8 cellular contexts compared by ENCODE assay signal in the genomic region with DNA sequence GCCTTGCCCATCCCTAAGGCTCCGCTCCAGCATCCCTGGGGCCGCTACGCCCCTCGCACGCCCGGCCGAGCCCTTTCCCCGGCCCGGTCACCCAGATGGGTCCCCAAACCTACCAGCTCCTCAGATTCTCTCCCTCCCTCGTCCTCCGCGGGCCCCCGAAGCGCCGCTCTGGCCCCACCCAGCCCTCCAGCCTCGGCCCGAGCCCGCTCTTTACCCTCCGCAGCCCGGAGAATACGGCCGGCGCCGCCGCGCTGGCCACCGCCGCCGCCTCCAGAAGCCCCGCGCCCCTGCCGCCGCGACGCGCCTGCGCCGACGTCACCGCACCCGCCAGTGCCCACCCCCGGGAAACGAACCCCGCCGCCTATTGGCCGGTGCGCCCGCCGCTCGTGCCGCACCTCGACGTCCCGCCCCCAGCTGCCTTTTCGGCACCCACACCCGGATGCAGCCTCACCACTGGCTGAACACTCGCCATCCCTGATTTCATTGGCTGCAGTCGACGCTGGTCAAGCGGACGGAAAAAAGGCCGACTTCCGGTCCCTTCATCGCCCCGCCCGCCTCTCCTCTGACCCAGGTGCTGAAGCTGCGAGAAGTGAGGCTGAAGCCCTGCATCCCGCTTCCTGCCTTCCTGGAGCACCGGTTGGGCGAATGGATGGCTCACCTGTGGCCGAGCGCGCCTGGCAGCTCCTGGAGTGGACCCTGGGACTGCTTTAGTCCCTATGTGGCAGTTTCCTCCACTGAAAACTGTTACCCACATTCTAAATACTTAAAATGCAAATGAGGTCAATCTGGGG. TPM values are rescaled to one million over a fixed set of nuclear protein-coding genes. Genes with fewer than 3 reads are reported as not detected.
A peak's percentile ranks its signal among the peaks of the same experiment; 100 is the strongest.
DNase-seq lines count a peak whose midpoint lies in the region; TF ChIP-seq lines count a peak whose summit lies in the region.

DAPK3 (minus strand) TSS at position 292 of the 791 bp plus-strand sequence. CDS start 1,364 bp downstream, outside the sequence.

- peak within 1 kb of the TSS; percentile 99 for H3K9ac ChIP-seq in ES-I3 (ENCODE audit: low read depth, low read length)
- peak within 1 kb of the TSS; percentile 90 for H3K9ac ChIP-seq in MM.1S (ENCODE audit: low read length)
- peak within 1 kb of the TSS; percentile 98 to 99 for H3K9ac ChIP-seq in stomach smooth muscle (ENCODE audit: low read length in 2 of 2)

- no peaks in the 10 kb centered on the region for H3K27me3 ChIP-seq in HAP-1 (ENCODE audit: low read depth)
- H3K27me3 ChIP-seq in MM.1S (replicated peaks; ENCODE audit: insufficient read depth, low read length) = no peaks in the 10 kb centered on the region
- H3K27me3 ChIP-seq in stomach smooth muscle (ENCODE audit: control insufficient read depth in 1 of 2, insufficient read depth in 2 of 2, low read length in 2 of 2) = no peaks in the 10 kb centered on the region

- in situ Hi-C loops in HAP-1 (cut with MboI; ENCODE audit: low sequenced_read_pairs) = no loop called here

- H3K9me3 ChIP-seq in ES-I3 (ENCODE audit: control insufficient read depth, insufficient read depth, low read length) (no peaks in the 10 kb centered on the region), HAP-1 (no peaks in the 10 kb centered on the region), MM.1S (replicated peaks; ENCODE audit: insufficient read depth, low read length) (no peaks in the 10 kb centered on the region), stomach smooth muscle (ENCODE audit: control insufficient read depth in 2 of 2, low read length in 2 of 2) (no peaks in the 10 kb centered on the region)

- peaks cover 14% of the 10 kb centered on the region for H3K27me3 Mint-ChIP-seq in neural crest cell (ENCODE audit: low read depth)

- peak within 1 kb of the TSS; percentile 63 for H3K4me2 ChIP-seq in MM.1S (ENCODE audit: low read depth, low read length)

- H2AFZ ChIP-seq in MM.1S (ENCODE audit: low read length) = peak within 1 kb of the TSS; percentile 91

- H3K9me3 Mint-ChIP-seq in neural crest cell = no peaks in the 10 kb centered on the region

- H3K9me2 ChIP-seq in MM.1S (replicated peaks; ENCODE audit: insufficient read depth, low read length) = no peaks in the 10 kb centered on the region

- H4K20me1 ChIP-seq in MM.1S (ENCODE audit: insufficient read depth, low read length) = peaks cover 9% of the 10 kb centered on the region

- peak within 1 kb of the TSS; percentile 96 for H3K4me3 Mint-ChIP-seq in neural crest cell

- H3F3A ChIP-seq in MM.1S (ENCODE audit: insufficient read depth, low read length) = peaks cover 27% of the 10 kb centered on the region

- TF ChIP-seq CTCF in MM.1S (IDR thresholded peaks at IDR 0.05; ENCODE audit: low read length) = no peak
- no peak for TF ChIP-seq CTCF in fibroblast of villous mesenchyme (IDR thresholded peaks at IDR 0.05; ENCODE audit: insufficient read depth, low read depth, low read length)
- TF ChIP-seq CTCF in neural crest cell (conservative IDR thresholded peaks at IDR 0.05) = no peak

- DNase-seq in HAP-1 (ENCODE audit: low spot score in 2 of 2) = peak; percentile 97 to 99
- DNase-seq in MM.1S = peak; percentile 100
- DNase-seq in SIG-M5 (lab: John Stamatoyannopoulos, UW) = peak; percentile 85
- DNase-seq in activated gamma-delta T cell (lab: John Stamatoyannopoulos, UW) = peak; percentile 85
- peak; percentile 98 for DNase-seq in fibroblast of villous mesenchyme (ENCODE audit: low read depth)
- DNase-seq in neural crest cell (ENCODE audit: low read depth, low spot score) = peak; percentile 97

- peaks cover 8% of the 10 kb centered on the region for H3K36me3 Mint-ChIP-seq in neural crest cell (ENCODE audit: low read depth)

- peaks cover 53% of the 10 kb centered on the region for H3K79me2 ChIP-seq in MM.1S (ENCODE audit: low read length)

- peaks cover 37% of the 10 kb centered on the region for H3K36me3 ChIP-seq in ES-I3 (ENCODE audit: insufficient read depth, low read length)
- peaks cover 39% of the 10 kb centered on the region for H3K36me3 ChIP-seq in HAP-1 (replicated peaks)
- peaks cover 10% of the 10 kb centered on the region for H3K36me3 ChIP-seq in MM.1S (replicated peaks; ENCODE audit: insufficient read depth, low read length)
- H3K36me3 ChIP-seq in stomach smooth muscle (ENCODE audit: control insufficient read depth in 2 of 2, insufficient read depth in 2 of 2, low read length in 2 of 2) = peaks cover 9 to 17% of the 10 kb centered on the region in 2 donors

- H3K27ac ChIP-seq in MM.1S (ENCODE audit: low read length) (peak within 1 kb of the TSS; percentile 7; the same call in 1 of the 2 replicates), stomach smooth muscle (ENCODE audit: low read length) (peak within 1 kb of the TSS; percentile 98)

- H3K4me1 ChIP-seq in ES-I3 (ENCODE audit: insufficient read depth, low read length) = peaks cover 20% of the 10 kb centered on the region
- peaks cover 14% of the 10 kb centered on the region for H3K4me1 ChIP-seq in HAP-1
- 0 out of 2 replicates have a peak, but pooled peaks cover 4% of the 10 kb centered on the region for H3K4me1 ChIP-seq in MM.1S (ENCODE audit: low read length)
- peaks cover 42% of the 10 kb centered on the region for H3K4me1 ChIP-seq in stomach smooth muscle (ENCODE audit: control insufficient read depth, insufficient read depth, low read length)

- peaks cover 30% of the 10 kb centered on the region for H3K4me1 Mint-ChIP-seq in neural crest cell

- peak within 1 kb of the TSS; percentile 96 for H3K4me3 ChIP-seq in HAP-1
- peak within 1 kb of the TSS; percentile 100 for H3K4me3 ChIP-seq in MM.1S (ENCODE audit: low read length)
- H3K4me3 ChIP-seq in fibroblast of villous mesenchyme (ENCODE audit: low read depth, low read length) = peak within 1 kb of the TSS; percentile 99
- peak within 1 kb of the TSS; percentile 88 to 94 for H3K4me3 ChIP-seq in stomach smooth muscle (ENCODE audit: low read length in 2 of 2)

- H3K27ac Mint-ChIP-seq in neural crest cell (ENCODE audit: unreplicated experiment) = peak within 1 kb of the TSS; percentile 44

RNA-seq across cellular contexts. Expression of gene DAPK3, which starts in this region (rescaled TPM):
- total RNA-seq in fibroblast of villous mesenchyme (209 and 213 TPM in 2 replicates), neural crest cell (61.8 and 63.1 TPM in 2 replicates)

Comparison
In these comparisons a context has a peak if more than half of its experiments do, and no peak if none do; other contexts are left out.
1. Peak in every context shown above with its lines: DNase-seq, H3K4me3 ChIP-seq and H3K27ac ChIP-seq.